ENCODE assay signal across 1 cellular context in the genomic region with DNA sequence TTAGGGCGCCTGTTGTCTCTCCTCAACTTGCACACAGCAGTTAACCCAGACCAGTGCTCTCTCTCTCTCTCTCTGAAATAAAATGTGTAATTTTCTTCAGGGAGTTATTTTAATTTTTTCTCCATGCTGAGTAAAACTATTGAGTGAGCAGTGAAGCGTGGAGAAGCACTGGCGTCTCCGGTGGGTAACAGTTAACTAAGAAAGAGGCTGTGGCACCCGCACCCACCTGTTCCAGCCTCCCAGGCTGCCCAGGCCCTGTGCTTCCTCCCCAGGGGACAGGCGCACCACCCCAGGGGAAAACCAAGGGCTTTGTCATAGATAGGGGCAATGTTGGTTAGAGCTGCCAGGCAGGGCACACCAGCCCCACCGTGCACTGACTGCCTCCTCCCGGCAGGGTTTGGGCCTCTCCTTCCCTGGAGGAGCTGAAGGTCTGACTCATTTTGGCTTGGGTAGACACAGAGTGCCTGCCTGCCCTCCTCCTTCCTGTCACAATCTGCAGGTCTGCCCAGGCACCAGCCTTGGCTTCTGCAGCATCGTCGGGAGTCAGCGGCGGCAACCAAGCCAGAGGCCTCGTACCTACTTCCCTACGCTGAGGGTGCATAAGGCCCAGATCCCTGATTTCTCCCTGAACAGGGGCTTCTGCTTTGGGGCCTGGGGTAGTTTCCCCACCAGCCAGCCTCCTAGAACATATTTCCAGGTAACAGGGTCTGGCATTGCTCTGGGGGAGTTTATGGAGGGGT.
TF ChIP-seq lines count a peak whose summit lies in the region.

No MANE protein-coding gene starts in this region.

TF ChIP-seq in endothelial cell of umbilical vein, 7 proteins besides CTCF, POLR2A, EP300 and RAD21:
- TF ChIP-seq FOS (IDR thresholded peaks at IDR 0.05; ENCODE audit: borderline replicate concordance, insufficient read depth, low read length) (no peak), MYC (IDR thresholded peaks at IDR 0.05; ENCODE audit: low read depth, low read length) (no peak), POLR2AphosphoS5 (IDR thresholded peaks at IDR 0.05; ENCODE audit: insufficient read depth, low read depth, low read length) (no peak), EZH2 (IDR thresholded peaks at IDR 0.05; ENCODE audit: borderline replicate concordance, low read depth, low read length, severe bottlenecking) (peak; percentile 11)
TF ChIP-seq in endothelial cell of umbilical vein: peak in this region for 1.
